In genomic region chr2:155145758-155146229, GRCh38 we compare ENCODE assay signal across 11 cellular contexts.
A peak's percentile ranks its signal among the peaks of the same experiment; 100 is the strongest.
DNase-seq lines count a peak whose midpoint lies in the region; ATAC-seq and TF ChIP-seq lines count a peak whose summit lies in the region.
"Had no signal": no experiment of that assay in that cellular context is flagged by ENCODE, and none has a peak within 500 bp of the region (broad histone marks: within the 10 kb centered on the region; RNA-seq: fewer than 3 reads in every experiment).

No MANE protein-coding gene starts in this region.

- TF ChIP-seq CTCF in neural progenitor cell (IDR thresholded peaks at IDR 0.05) = no peak

- H3K4me3 Mint-ChIP-seq in neural progenitor cell = no peak overlapping the region
- H3K4me3 Mint-ChIP-seq in T-helper 17 cell = no peak overlapping the region
- H3K4me3 Mint-ChIP-seq: nephron had no signal

- ATAC-seq in GM18907 (IDR thresholded peaks at IDR 0.05; ENCODE audit: unreplicated experiment) = peak; percentile 99
- peak; percentile 97 for ATAC-seq in HG02623 (IDR thresholded peaks at IDR 0.05; ENCODE audit: unreplicated experiment)
- ATAC-seq in HG03575 (IDR thresholded peaks at IDR 0.05; ENCODE audit: extremely low read depth, insufficient number of reproducible peaks, low FRiP score, unreplicated experiment) = peak; percentile 95
- no peak for ATAC-seq in T-helper 17 cell

- H3K9me3 Mint-ChIP-seq in neural progenitor cell = no peaks in the 10 kb centered on the region
- H3K9me3 Mint-ChIP-seq: nephron had no signal

- H3K27me3 ChIP-seq in neural progenitor cell = no peaks in the 10 kb centered on the region
- H3K27me3 ChIP-seq: ascending aorta had no signal

- H3K4me3 ChIP-seq in neural progenitor cell = no peak overlapping the region
- H3K4me3 ChIP-seq: ascending aorta had no signal

- no peak overlapping the region for H3K4me2 ChIP-seq in neural progenitor cell

- H3K27ac ChIP-seq in neural progenitor cell = no peak overlapping the region
- H3K27ac ChIP-seq: ascending aorta had no signal

- no peak overlapping the region for H3K9ac ChIP-seq in neural progenitor cell

- no peaks in the 10 kb centered on the region for H3K9me3 ChIP-seq in neural progenitor cell (ENCODE audit: low read depth)
- H3K9me3 ChIP-seq in T-helper 17 cell (ENCODE audit: control insufficient read depth, low read length, poor library complexity, severe bottlenecking) = no peaks in the 10 kb centered on the region
- H3K9me3 ChIP-seq: ascending aorta had no signal

- POLR2A ChIA-PET in HEK293T (lab: Yijun Ruan, JAX) = no interaction called here

- no peak overlapping the region for H3K27ac Mint-ChIP-seq in neural progenitor cell
- H3K27ac Mint-ChIP-seq in T-helper 17 cell = no peak overlapping the region
- H3K27ac Mint-ChIP-seq: nephron had no signal

- no peaks in the 10 kb centered on the region for H3K36me3 ChIP-seq in neural progenitor cell
- H3K36me3 ChIP-seq: ascending aorta had no signal

- no peaks in the 10 kb centered on the region for H3K27me3 Mint-ChIP-seq in neural progenitor cell (ENCODE audit: insufficient read depth, low read depth)
- no peaks in the 10 kb centered on the region for H3K27me3 Mint-ChIP-seq in T-helper 17 cell

- DNase-seq in neural progenitor cell (ENCODE audit: low spot score) (peak; percentile 6), T-helper 17 cell (no peak), HEK293T (ENCODE audit: extremely low spot score) (no peak)
- DNase-seq in activated CD4-positive, alpha-beta T cell treated with anti-CD3 and anti-CD28 coated beads, Interleukin-2, amount 50 U/mL, for 4 hours = no peak
- no peak for DNase-seq in activated CD4-positive, CD25-positive, alpha-beta regulatory T cell treated with anti-CD3 and anti-CD28 coated beads, Interleukin-2, amount 50 U/mL, for 72 hours
- DNase-seq: NCI-H1436 treated with DMSO at 0.1 percent for 48 hours had no signal

- no peaks in the 10 kb centered on the region for H3F3A ChIP-seq in neural progenitor cell (ENCODE audit: low read depth)

- H3K36me3 Mint-ChIP-seq in neural progenitor cell = no peaks in the 10 kb centered on the region
- no peaks in the 10 kb centered on the region for H3K36me3 Mint-ChIP-seq in T-helper 17 cell (ENCODE audit: low read depth)

- H3K4me1 ChIP-seq in neural progenitor cell = no peaks in the 10 kb centered on the region
- H3K4me1 ChIP-seq: ascending aorta had no signal

- H4K20me1 ChIP-seq in neural progenitor cell (ENCODE audit: low read depth) = no peaks in the 10 kb centered on the region

- no peak overlapping the region for H2AFZ ChIP-seq in neural progenitor cell (replicated peaks)

- no peaks in the 10 kb centered on the region for H3K79me2 ChIP-seq in neural progenitor cell (ENCODE audit: low read depth)

- CTCF ChIA-PET in HEK293T (lab: Yijun Ruan, JAX) = no interaction called here

- H3K4me1 Mint-ChIP-seq in neural progenitor cell = peaks cover 3% of the 10 kb centered on the region
- H3K4me1 Mint-ChIP-seq in T-helper 17 cell = no peaks in the 10 kb centered on the region

TF ChIP-seq in HEK293T, 16 proteins besides CTCF, POLR2A, EP300 and RAD21:
- TF ChIP-seq TARDBP (IDR thresholded peaks at IDR 0.05) (no peak), SP1 (IDR thresholded peaks at IDR 0.05) (no peak), SUZ12 (IDR thresholded peaks at IDR 0.05) (no peak), L3MBTL2 (conservative IDR thresholded peaks at IDR 0.05) (no peak), HDGF (IDR thresholded peaks at IDR 0.05; ENCODE audit: borderline replicate concordance) (no peak), ZNF384 (IDR thresholded peaks at IDR 0.05) (no peak)
TF ChIP-seq in HEK293T: peak in this region for 0.
